12 cellular contexts compared by ENCODE assay signal in the genomic region with DNA sequence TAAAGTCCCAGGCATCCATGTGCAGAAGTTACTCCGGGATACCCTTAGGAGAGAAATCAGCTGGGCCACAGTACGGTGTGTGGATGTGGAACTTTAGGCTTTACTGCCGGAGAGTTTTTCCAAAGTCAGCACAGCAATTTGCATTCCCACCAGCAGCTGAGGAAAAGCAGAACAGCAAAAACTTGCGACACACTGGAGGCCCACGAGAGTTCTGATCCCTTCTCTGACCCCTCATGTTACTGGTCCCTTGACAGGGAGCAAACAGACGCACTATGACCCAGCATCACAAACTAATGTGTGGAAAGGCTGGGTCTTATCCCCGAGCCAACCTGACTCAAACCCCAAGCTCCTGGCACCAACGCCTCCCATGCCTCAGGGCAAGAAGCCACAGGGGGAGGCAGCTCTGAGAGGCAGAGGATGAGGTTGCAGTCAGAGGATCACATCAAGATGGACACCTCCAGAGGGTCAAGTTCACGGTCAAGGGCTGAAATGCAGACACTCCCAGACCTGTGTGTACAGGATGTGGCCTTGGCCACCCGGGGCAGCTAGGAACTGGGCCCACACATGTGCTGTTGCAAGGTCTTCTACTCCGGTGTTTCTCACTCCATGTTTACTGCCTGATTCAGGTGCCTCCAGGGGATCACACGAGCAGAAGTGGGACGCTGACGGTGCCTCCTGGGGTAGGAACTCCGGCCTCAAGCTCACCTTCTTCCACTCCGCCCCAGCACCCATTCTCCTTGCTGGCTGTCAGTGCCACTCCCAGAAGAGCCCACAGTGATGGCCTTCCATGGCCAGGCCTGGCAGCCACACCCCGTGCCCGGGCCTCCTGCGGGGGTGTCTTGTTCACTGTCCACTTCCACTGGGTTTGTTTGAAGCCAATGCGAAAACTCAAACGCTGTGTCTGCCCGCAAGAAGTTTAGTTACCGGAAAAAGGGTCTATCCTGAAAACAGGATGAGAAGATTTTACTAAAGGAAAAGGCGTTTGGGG. TPM values are rescaled to one million over a fixed set of nuclear protein-coding genes. Genes with fewer than 3 reads are reported as not detected.
DNase-seq lines count a peak whose midpoint lies in the region; ATAC-seq and TF ChIP-seq lines count a peak whose summit lies in the region.
"Had no signal": no experiment of that assay in that cellular context is flagged by ENCODE, and none has a peak within 500 bp of the region (broad histone marks: within the 10 kb centered on the region; RNA-seq: fewer than 3 reads in every experiment).

No MANE protein-coding gene starts in this region.

- ATAC-seq in GM18517 (IDR thresholded peaks at IDR 0.05; ENCODE audit: unreplicated experiment) = no peak
- ATAC-seq: foreskin keratinocyte had no signal

- H3K27ac ChIP-seq in DOHH2 (ENCODE audit: low read depth, low read length) = no peak overlapping the region
- H3K27ac ChIP-seq: foreskin keratinocyte, neural progenitor cell had no signal

- peak overlapping the region; percentile 87 for H3K27ac Mint-ChIP-seq in activated naive CD8-positive, alpha-beta T cell treated with anti-CD3 and anti-CD28 coated beads for 36 hours
- peak overlapping the region; percentile 72 for H3K27ac Mint-ChIP-seq in nephron progenitor cell
- H3K27ac Mint-ChIP-seq: neural progenitor cell had no signal

- H3K4me3 Mint-ChIP-seq in activated naive CD8-positive, alpha-beta T cell treated with anti-CD3 and anti-CD28 coated beads for 36 hours = no peak overlapping the region
- H3K4me3 Mint-ChIP-seq in nephron progenitor cell = peak overlapping the region; percentile 15
- H3K4me3 Mint-ChIP-seq: neural progenitor cell had no signal

- TF ChIP-seq POLR2A in NB4 (IDR thresholded peaks at IDR 0.05; ENCODE audit: extremely low read depth, insufficient read length) = no peak

- H3K36me3 ChIP-seq in DOHH2 (ENCODE audit: control insufficient read depth, low read length) = peaks cover 64% of the 10 kb centered on the region
- H3K36me3 ChIP-seq: neural progenitor cell had no signal

- peaks cover 65% of the 10 kb centered on the region for H4K20me1 ChIP-seq in DOHH2 (ENCODE audit: control insufficient read depth, insufficient read depth, low read depth, low read length)

- no peaks in the 10 kb centered on the region for H3K9me3 Mint-ChIP-seq in activated naive CD8-positive, alpha-beta T cell treated with anti-CD3 and anti-CD28 coated beads for 36 hours
- no peaks in the 10 kb centered on the region for H3K9me3 Mint-ChIP-seq in nephron progenitor cell
- H3K9me3 Mint-ChIP-seq: neural progenitor cell had no signal

- H3K4me2 ChIP-seq in DOHH2 (ENCODE audit: low read length) = peak overlapping the region; percentile 43

- no peak for TF ChIP-seq CTCF in DOHH2 (IDR thresholded peaks at IDR 0.05; ENCODE audit: low read depth, low read length, poor library complexity, severe bottlenecking)
- TF ChIP-seq CTCF in NB4 (IDR thresholded peaks at IDR 0.05; ENCODE audit: low read depth, low read length) = no peak
- no peak for TF ChIP-seq CTCF in nephron progenitor cell (IDR thresholded peaks at IDR 0.05)

- H3F3A ChIP-seq in DOHH2 (ENCODE audit: control insufficient read depth, insufficient read depth) = peaks cover 9% of the 10 kb centered on the region

- H3K27me3 ChIP-seq in DOHH2 (ENCODE audit: control insufficient read depth, low read length) = no peaks in the 10 kb centered on the region
- H3K27me3 ChIP-seq: foreskin keratinocyte, neural progenitor cell had no signal

- H3K79me2 ChIP-seq in DOHH2 (ENCODE audit: control insufficient read depth, low read length) = peaks cover 100% of the 10 kb centered on the region

- H3K4me3 ChIP-seq in DOHH2 (ENCODE audit: low read length) (no peak overlapping the region), NB4 (ENCODE audit: low read depth, low read length) (no peak overlapping the region)
- H3K4me3 ChIP-seq: neural progenitor cell had no signal

- peaks cover 100% of the 10 kb centered on the region for H3K4me1 ChIP-seq in DOHH2 (ENCODE audit: control insufficient read depth, low read length)
- H3K4me1 ChIP-seq: foreskin keratinocyte had no signal

- no peaks in the 10 kb centered on the region for H3K9me2 ChIP-seq in DOHH2 (replicated peaks; ENCODE audit: control insufficient read depth, low read length)

- no peaks in the 10 kb centered on the region for H3K9me3 ChIP-seq in DOHH2 (ENCODE audit: control insufficient read depth, insufficient read depth, low read length)

- no peaks in the 10 kb centered on the region for H3K27me3 Mint-ChIP-seq in activated naive CD8-positive, alpha-beta T cell treated with anti-CD3 and anti-CD28 coated beads for 36 hours
- peaks cover 6% of the 10 kb centered on the region for H3K27me3 Mint-ChIP-seq in nephron progenitor cell (ENCODE audit: low read depth, poor library complexity)

- H3K36me3 Mint-ChIP-seq in activated naive CD8-positive, alpha-beta T cell treated with anti-CD3 and anti-CD28 coated beads for 36 hours = peaks cover 58% of the 10 kb centered on the region
- H3K36me3 Mint-ChIP-seq in nephron progenitor cell (ENCODE audit: low read depth) = peaks cover 21% of the 10 kb centered on the region

- DNase-seq in NB4 (ENCODE audit: low read depth) (peak; percentile 47), nephron progenitor cell (no peak), Ammon's horn (ENCODE audit: low spot score) (no peak), NCI-H446 treated with DMSO at 0.1 percent for 48 hours (lab: John Stamatoyannopoulos, UW) (no peak), NCI-H2107 (lab: John Stamatoyannopoulos, UW) (no peak)
- no peak for DNase-seq in activated naive CD8-positive, alpha-beta T cell treated with anti-CD3 and anti-CD28 coated beads for 36 hours
- DNase-seq: foreskin keratinocyte, kidney, OCI-M1 had no signal

- H3K4me1 Mint-ChIP-seq in activated naive CD8-positive, alpha-beta T cell treated with anti-CD3 and anti-CD28 coated beads for 36 hours = peaks cover 96% of the 10 kb centered on the region
- H3K4me1 Mint-ChIP-seq in nephron progenitor cell = peaks cover 100% of the 10 kb centered on the region

RNA-seq across cellular contexts. Expression of gene CCDC88C, which starts 38.4 kb away (rescaled TPM):
- 10 to 100 TPM; 55.1 to 56.7 TPM for total RNA-seq in activated naive CD8-positive, alpha-beta T cell treated with anti-CD3 and anti-CD28 coated beads for 36 hours
